Comparison of ENCODE assay signal across 8 cellular contexts in the genomic region with DNA sequence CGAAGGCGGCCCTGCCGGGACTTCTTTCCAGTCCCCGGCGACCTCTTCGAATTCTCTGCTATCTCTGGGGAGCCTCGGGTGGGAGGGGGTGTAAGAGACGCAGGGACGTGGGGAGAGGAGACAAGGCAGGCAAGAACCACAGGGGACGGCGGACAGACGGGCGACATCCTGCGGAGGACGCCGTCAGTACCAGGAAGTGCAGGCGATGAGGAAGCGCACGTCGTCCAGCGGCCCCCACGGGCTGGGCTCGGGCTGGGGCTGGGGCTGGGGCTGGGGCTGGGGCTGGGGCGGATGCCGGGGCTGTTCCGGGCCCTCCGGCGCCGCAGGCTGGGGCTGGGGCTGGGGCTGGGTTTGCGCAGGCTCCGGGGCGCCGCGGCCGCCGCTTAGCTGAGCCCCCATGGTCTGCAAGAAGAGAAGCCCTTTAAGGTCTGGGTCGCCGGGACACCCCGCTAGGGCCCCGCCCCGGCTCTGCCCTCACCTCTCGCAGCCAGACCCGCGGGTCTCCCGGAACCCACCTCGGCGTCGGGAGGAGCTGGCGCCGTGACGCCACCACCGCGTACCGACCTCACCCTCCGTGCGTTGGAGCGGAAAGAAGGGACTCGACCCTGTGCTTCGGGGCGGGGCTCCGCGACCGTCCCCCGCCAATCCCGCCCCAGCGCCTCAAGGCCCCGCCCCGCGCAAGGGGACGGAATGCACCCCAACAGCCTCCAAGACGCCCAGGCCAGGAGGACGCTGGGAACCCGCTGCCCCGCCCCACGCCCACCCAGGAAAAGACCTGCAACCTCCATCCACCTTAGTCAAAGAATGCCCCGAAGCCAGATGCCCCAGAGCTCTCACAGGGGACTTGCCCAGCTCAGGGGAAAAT. TPM values are rescaled to one million over a fixed set of nuclear protein-coding genes. Genes with fewer than 3 reads are reported as not detected.
A peak's percentile ranks its signal among the peaks of the same experiment; 100 is the strongest.
DNase-seq lines count a peak whose midpoint lies in the region; ATAC-seq and TF ChIP-seq lines count a peak whose summit lies in the region.

TSS of gene MMP24OS (minus strand) at position 592 of the 865 bp plus-strand sequence. CDS start at position 399, 193 bp downstream.

- peaks cover 5% of the 10 kb centered on the region for H3K36me3 Mint-ChIP-seq in IgD-negative memory B cell
- peaks cover 35% of the 10 kb centered on the region for H3K36me3 Mint-ChIP-seq in nephron (ENCODE audit: low read depth)

- peak; percentile 68 for ATAC-seq in GM21526 (IDR thresholded peaks at IDR 0.05; ENCODE audit: low FRiP score, unreplicated experiment)
- peak; percentile 96 for ATAC-seq in stimulated activated naive CD8-positive, alpha-beta T cell treated with anti-CD3 and anti-CD28 coated beads, Interleukin-15, Interleukin-2, amounts not matched to agents 100 U/mL and 50 U/mL, for 24 hours

- H3K27me3 Mint-ChIP-seq in IgD-negative memory B cell: no peaks in the 10 kb centered on the region
- H3K27me3 Mint-ChIP-seq in nephron (ENCODE audit: low read depth): peaks cover 5% of the 10 kb centered on the region

- TF ChIP-seq CTCF in fibroblast of the aortic adventitia (IDR thresholded peaks at IDR 0.05; ENCODE audit: insufficient read depth, low read length): peak; percentile 33
- TF ChIP-seq CTCF in nephron (IDR thresholded peaks at IDR 0.05; ENCODE audit: unreplicated experiment in 3 of 3): peak in 1 of 3 experiments; percentile 11

- H3K4me3 Mint-ChIP-seq in IgD-negative memory B cell (peak within 1 kb of the TSS; percentile 93 to 99 (median 97)), nephron (peak within 1 kb of the TSS; percentile 96 to 97 (median 96))

- peak within 1 kb of the TSS; percentile 81 for H3K4me3 ChIP-seq in fibroblast of the aortic adventitia (ENCODE audit: low read depth, low read length)

- peak within 1 kb of the TSS; percentile 96 to 100 (median 99) for H3K27ac Mint-ChIP-seq in IgD-negative memory B cell
- peak within 1 kb of the TSS; percentile 93 to 96 (median 94) for H3K27ac Mint-ChIP-seq in nephron

- peaks cover 0 to 13% (median 10%) of the 10 kb centered on the region in 3 donors for H3K4me1 Mint-ChIP-seq in IgD-negative memory B cell
- no peaks in the 10 kb centered on the region for H3K4me1 Mint-ChIP-seq in nephron

- DNase-seq in DMS53 treated with DMSO at 0.1 percent for 48 hours (lab: John Stamatoyannopoulos, UW; ENCODE audit: unreplicated experiment) (peak; percentile 82), RPMI7951 (ENCODE audit: low read depth) (peak; percentile 92), fibroblast of the aortic adventitia (ENCODE audit: low read depth) (peak; percentile 74)
- peak; percentile 81 for DNase-seq in activated T-helper 9 cell treated with anti-CD3 and anti-CD28 coated beads, Interleukin-2, amount 50 U/mL, for 16 hours (ENCODE audit: low read depth)
- peak; percentile 94 for DNase-seq in stimulated activated naive CD8-positive, alpha-beta T cell treated with anti-CD3 and anti-CD28 coated beads, Interleukin-15, Interleukin-2, amounts not matched to agents 100 U/mL and 50 U/mL, for 24 hours

- H3K9me3 Mint-ChIP-seq in IgD-negative memory B cell (no peaks in the 10 kb centered on the region), nephron (no peaks in the 10 kb centered on the region)

RNA-seq across cellular contexts. Expression of gene MMP24OS, which starts in this region (rescaled TPM):
- 14.0 TPM for polyA plus RNA-seq in IgD-negative memory B cell
- total RNA-seq in RPMI7951 (2014; rRNA removed; shearing (Covaris generic)): 12.8 and 19.1 TPM in 2 replicates
- total RNA-seq in fibroblast of the aortic adventitia (ENCODE audit: low replicate concordance): 18.3 and 28.7 TPM in 2 replicates

Comparison
In these comparisons a context has a peak if more than half of its experiments do, and no peak if none do; other contexts are left out.
1. Peak in every context shown above with its lines: DNase-seq, ATAC-seq and H3K4me3 ChIP-seq.